8 cellular contexts compared by ENCODE assay signal in the genomic region with DNA sequence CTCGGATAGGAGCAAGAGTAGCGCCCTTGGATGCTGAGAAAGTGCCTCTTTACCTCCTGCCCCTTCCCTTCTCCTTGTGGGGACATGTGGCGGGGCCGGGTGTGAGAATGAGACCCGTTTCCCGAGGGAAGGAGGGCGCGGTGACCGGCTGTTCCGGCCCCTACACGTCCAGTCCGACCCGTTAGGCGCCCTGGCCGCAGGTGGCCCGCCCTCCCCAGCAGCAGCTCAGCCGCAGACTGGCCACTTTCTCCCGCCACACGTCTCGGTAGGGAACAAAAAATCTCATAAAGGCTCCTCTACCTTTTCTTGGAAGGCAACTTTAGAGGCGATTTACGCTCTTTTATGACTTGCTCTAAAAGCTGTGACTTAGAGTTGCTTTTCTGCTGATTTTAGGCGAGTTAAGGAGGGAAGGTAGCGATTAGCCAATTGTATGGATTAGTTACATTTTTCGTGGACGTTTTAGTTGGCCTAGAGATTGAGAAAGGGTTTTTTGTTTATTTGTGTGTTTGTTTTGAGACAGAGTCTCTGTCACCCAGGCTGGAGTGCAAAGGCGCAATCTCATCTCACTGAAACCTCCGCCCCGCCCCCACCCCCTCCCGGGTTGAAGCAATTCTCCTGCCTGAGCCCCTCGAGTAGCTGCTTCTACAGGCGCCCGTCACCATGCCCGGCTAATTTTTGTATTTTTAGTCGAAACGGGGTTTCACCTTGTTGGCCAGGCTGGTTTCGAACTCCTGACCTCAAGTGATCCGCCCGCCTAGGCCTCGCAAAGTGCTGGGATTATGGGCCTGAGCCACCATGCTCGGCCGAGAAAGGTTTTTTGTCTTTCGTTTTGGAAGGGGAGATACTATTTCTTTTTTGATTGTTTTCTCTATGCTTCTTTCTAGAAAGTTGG. TPM values are rescaled to one million over a fixed set of nuclear protein-coding genes. Genes with fewer than 3 reads are reported as not detected.
DNase-seq lines count a peak whose midpoint lies in the region; ATAC-seq and TF ChIP-seq lines count a peak whose summit lies in the region.

No MANE protein-coding gene starts in this region.

- H3K4me1 Mint-ChIP-seq in HFFc6 (ENCODE audit: low read depth), result peaks cover 58% of the 10 kb centered on the region
- H3K4me1 Mint-ChIP-seq in activated naive CD8-positive, alpha-beta T cell treated with anti-CD3 and anti-CD28 coated beads, Interleukin-2, amount 50 U/mL, for 24 hours, result peaks cover 3% of the 10 kb centered on the region
- peaks cover 1 to 8% of the 10 kb centered on the region in 2 donors for H3K4me1 Mint-ChIP-seq in immature natural killer cell
- peaks cover 18% of the 10 kb centered on the region for H3K4me1 Mint-ChIP-seq in stimulated activated naive CD8-positive, alpha-beta T cell treated with anti-CD3 and anti-CD28 coated beads, Interleukin-15, amount 100 ng/mL, for 72 hours

- H3K9me3 Mint-ChIP-seq in HFFc6, result no peaks in the 10 kb centered on the region
- no peaks in the 10 kb centered on the region for H3K9me3 Mint-ChIP-seq in activated naive CD8-positive, alpha-beta T cell treated with anti-CD3 and anti-CD28 coated beads, Interleukin-2, amount 50 U/mL, for 24 hours
- H3K9me3 Mint-ChIP-seq in immature natural killer cell, result no peaks in the 10 kb centered on the region
- H3K9me3 Mint-ChIP-seq in stimulated activated naive CD8-positive, alpha-beta T cell treated with anti-CD3 and anti-CD28 coated beads, Interleukin-15, amount 100 ng/mL, for 72 hours, result no peaks in the 10 kb centered on the region

- H3K36me3 Mint-ChIP-seq in HFFc6 (ENCODE audit: low read depth) (peaks cover 5% of the 10 kb centered on the region; the same call in 1 of the 2 replicates), immature natural killer cell (no peaks in the 10 kb centered on the region)
- no peaks in the 10 kb centered on the region for H3K36me3 Mint-ChIP-seq in activated naive CD8-positive, alpha-beta T cell treated with anti-CD3 and anti-CD28 coated beads, Interleukin-2, amount 50 U/mL, for 24 hours (ENCODE audit: low read depth)

- no peak for ATAC-seq in activated naive CD8-positive, alpha-beta T cell treated with anti-CD3 and anti-CD28 coated beads, Interleukin-2, amount 50 U/mL, for 24 hours
- ATAC-seq in stimulated activated naive CD8-positive, alpha-beta T cell treated with anti-CD3 and anti-CD28 coated beads, Interleukin-15, amount 100 ng/mL, for 72 hours, result no peak
- ATAC-seq in GM21723 (IDR thresholded peaks at IDR 0.05; ENCODE audit: unreplicated experiment), result no peak
- ATAC-seq in GM18870 (IDR thresholded peaks at IDR 0.05; ENCODE audit: unreplicated experiment), result no peak

- H3K27ac ChIP-seq in caudate nucleus (ENCODE audit: low read depth, low read length), result no peak overlapping the region

- H3K4me3 Mint-ChIP-seq in HFFc6 (peak overlapping the region; percentile 56), immature natural killer cell (peak overlapping the region; percentile 53 to 75 (median 61))
- peak overlapping the region; percentile 53 for H3K4me3 Mint-ChIP-seq in activated naive CD8-positive, alpha-beta T cell treated with anti-CD3 and anti-CD28 coated beads, Interleukin-2, amount 50 U/mL, for 24 hours
- H3K4me3 Mint-ChIP-seq in stimulated activated naive CD8-positive, alpha-beta T cell treated with anti-CD3 and anti-CD28 coated beads, Interleukin-15, amount 100 ng/mL, for 72 hours, result peak overlapping the region; percentile 78 to 88

- H3K27ac Mint-ChIP-seq in HFFc6 (peak overlapping the region; percentile 59), immature natural killer cell (peak overlapping the region in 1 of 6 donors; percentile 66)
- H3K27ac Mint-ChIP-seq in activated naive CD8-positive, alpha-beta T cell treated with anti-CD3 and anti-CD28 coated beads, Interleukin-2, amount 50 U/mL, for 24 hours, result peak overlapping the region; percentile 26
- H3K27ac Mint-ChIP-seq in stimulated activated naive CD8-positive, alpha-beta T cell treated with anti-CD3 and anti-CD28 coated beads, Interleukin-15, amount 100 ng/mL, for 72 hours, result peak overlapping the region; percentile 76 to 89

- TF ChIP-seq CTCF in HFFc6 (IDR thresholded peaks at IDR 0.05), result no peak

- no peak for DNase-seq in HFFc6
- DNase-seq in activated naive CD8-positive, alpha-beta T cell treated with anti-CD3 and anti-CD28 coated beads, Interleukin-2, amount 50 U/mL, for 24 hours, result no peak
- DNase-seq in immature natural killer cell, result no peak
- peak in 1 of 2 donors; percentile 23 for DNase-seq in stimulated activated naive CD8-positive, alpha-beta T cell treated with anti-CD3 and anti-CD28 coated beads, Interleukin-15, amount 100 ng/mL, for 72 hours
- no peak for DNase-seq in A172 (ENCODE audit: low spot score)
- no peak for DNase-seq in caudate nucleus (lab: John Stamatoyannopoulos, UW)

- H3K27me3 Mint-ChIP-seq in HFFc6 (ENCODE audit: insufficient read depth), result no peaks in the 10 kb centered on the region; the same call in 1 of the 2 replicates
- peaks cover 34% of the 10 kb centered on the region for H3K27me3 Mint-ChIP-seq in activated naive CD8-positive, alpha-beta T cell treated with anti-CD3 and anti-CD28 coated beads, Interleukin-2, amount 50 U/mL, for 24 hours
- H3K27me3 Mint-ChIP-seq in immature natural killer cell (ENCODE audit: low read depth in 3 of 3), result peaks cover 0 to 21% (median 9%) of the 10 kb centered on the region in 3 donors
- H3K27me3 Mint-ChIP-seq in stimulated activated naive CD8-positive, alpha-beta T cell treated with anti-CD3 and anti-CD28 coated beads, Interleukin-15, amount 100 ng/mL, for 72 hours, result peaks cover 35% of the 10 kb centered on the region

RNA-seq across cellular contexts. Expression of a gene that starts 8.3 kb away (rescaled TPM):
- total RNA-seq in HFFc6 (2021; fragmentation: NEBNext Ultra II Directional; extraction: Animal tissue kit (Norgen Biotek cat#: 25700)), result not detected
- not detected for polyA plus RNA-seq in immature natural killer cell
- total RNA-seq in A172 (2014; rRNA removed; shearing (Covaris generic)), result not detected in 2 replicates
